In the genomic region with DNA sequence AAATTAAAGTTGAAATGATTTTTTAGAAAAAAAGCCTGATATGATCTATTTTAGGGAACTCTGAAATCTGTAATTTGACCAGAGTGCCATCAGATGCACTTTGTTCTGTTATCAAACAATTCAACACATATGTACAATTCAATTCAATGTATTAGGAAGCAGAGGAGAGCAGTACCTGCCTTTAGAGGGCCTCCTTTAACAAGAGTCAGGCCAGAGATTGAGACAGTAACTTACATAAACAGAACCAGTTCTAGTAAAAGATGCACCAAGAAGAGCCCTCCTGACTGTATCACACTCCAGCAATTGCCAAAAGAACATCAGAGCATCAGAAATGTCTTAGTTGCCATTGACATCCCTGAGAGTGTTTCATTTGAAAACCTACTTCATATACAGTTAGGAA, we compare ENCODE assay signal across 30 cellular contexts.
DNase-seq lines count a peak whose midpoint lies in the region; FAIRE-seq and TF ChIP-seq lines count a peak whose summit lies in the region.
"Had no signal": no experiment of that assay in that cellular context is flagged by ENCODE, and none has a peak within 500 bp of the region (broad histone marks: within the 10 kb centered on the region; RNA-seq: fewer than 3 reads in every experiment).

No MANE protein-coding gene starts in this region.

- H3K36me3 ChIP-seq in prostate gland = no peaks in the 10 kb centered on the region
- H3K36me3 ChIP-seq: left lung, neutrophil, suprapubic skin, upper lobe of right lung had no signal

- H3K4me3 ChIP-seq in LNCaP clone FGC (ENCODE audit: low read depth, low read length) (no peak overlapping the region), prostate gland (no peak overlapping the region)
- H3K4me3 ChIP-seq: GM23248, left lung, psoas muscle, suprapubic skin, upper lobe of right lung had no signal

- TF ChIP-seq CTCF in LNCaP clone FGC (IDR thresholded peaks at IDR 0.05; ENCODE audit: control insufficient read depth, extremely low read depth, insufficient read depth) = peak; percentile 47; the same call in 1 of the 2 replicates
- TF ChIP-seq CTCF in prostate gland (IDR thresholded peaks at IDR 0.05) = no peak

- no peak overlapping the region for H3K27ac ChIP-seq in prostate gland
- H3K27ac ChIP-seq: GM23248, left lung, neutrophil, psoas muscle, RWPE1, suprapubic skin, upper lobe of right lung had no signal

- peak; percentile 82 for FAIRE-seq in islet of Langerhans (lab: Jason Lieb, UNC)
- FAIRE-seq: astrocyte, HepG2 had no signal

- no peaks in the 10 kb centered on the region for H3K4me1 ChIP-seq in prostate gland (replicated peaks)
- H3K4me1 ChIP-seq: left lung, psoas muscle, suprapubic skin, upper lobe of right lung had no signal

- intact Hi-C loops in prostate gland (cut with DNase I) = no loop called here

- no peak for TF ChIP-seq POLR2A in prostate gland (IDR thresholded peaks at IDR 0.05)

- DNase-seq in NCI-H345 (lab: John Stamatoyannopoulos, UW) (peak; percentile 13), NCI-H345 treated with DMSO at 0.1 percent for 48 hours (lab: John Stamatoyannopoulos, UW; ENCODE audit: unreplicated experiment) (no peak), LNCaP clone FGC (ENCODE audit: low read depth) (no peak), SK-N-DZ (ENCODE audit: low spot score) (peak; percentile 28), prostate gland (ENCODE audit: low spot score) (no peak), SW480 (ENCODE audit: low spot score) (no peak), HuH-7 (ENCODE audit: low spot score) (no peak)
- DNase-seq: activated CD4-positive, alpha-beta T cell treated with anti-CD3 and anti-CD28 coated beads for 4 hours; activated CD8-positive, alpha-beta memory T cell treated with anti-CD3 and anti-CD28 coated beads for 24 hours; activated gamma-delta T cell; activated naive CD8-positive, alpha-beta T cell treated with anti-CD3 and anti-CD28 coated beads, Interleukin-2, amount 10 ng/mL, durations not matched to agents 7 days and 5 days; activated T-cell treated with anti-CD3 and anti-CD28 coated beads, Interleukin-2, amount 50 U/mL, for 1 hour; C1 segment of cervical spinal cord; Calu3; dermis blood vessel endothelial cell; GM23248; left lung; mesenchymal stem cell; NCI-H2029; psoas muscle; stimulated activated CD4-positive, alpha-beta T cell treated with anti-CD3 and anti-CD28 coated beads, Interleukin-15, amount 100 ng/mL, for 24 hours; stimulated activated naive CD4-positive, alpha-beta T cell; T-helper 2 cell; upper lobe of right lung had no signal

- H3K27me3 ChIP-seq in prostate gland (replicated peaks; ENCODE audit: insufficient read depth) = no peaks in the 10 kb centered on the region
- H3K27me3 ChIP-seq: left lung, neutrophil, suprapubic skin, upper lobe of right lung had no signal

- H3K9me3 ChIP-seq in prostate gland = no peaks in the 10 kb centered on the region
- H3K9me3 ChIP-seq: left lung, neutrophil, psoas muscle, suprapubic skin, upper lobe of right lung had no signal

Comparison
In these comparisons a context has a peak if more than half of its experiments do, and no peak if none do; other contexts are left out.
1. DNase-seq: peak in NCI-H345 (single experiment) and SK-N-DZ (single experiment); none in NCI-H345 treated with DMSO at 0.1 percent for 48 hours (single experiment), LNCaP clone FGC (single experiment), prostate gland (single experiment), SW480 (single experiment) and HuH-7 (single experiment).